In the genomic region with DNA sequence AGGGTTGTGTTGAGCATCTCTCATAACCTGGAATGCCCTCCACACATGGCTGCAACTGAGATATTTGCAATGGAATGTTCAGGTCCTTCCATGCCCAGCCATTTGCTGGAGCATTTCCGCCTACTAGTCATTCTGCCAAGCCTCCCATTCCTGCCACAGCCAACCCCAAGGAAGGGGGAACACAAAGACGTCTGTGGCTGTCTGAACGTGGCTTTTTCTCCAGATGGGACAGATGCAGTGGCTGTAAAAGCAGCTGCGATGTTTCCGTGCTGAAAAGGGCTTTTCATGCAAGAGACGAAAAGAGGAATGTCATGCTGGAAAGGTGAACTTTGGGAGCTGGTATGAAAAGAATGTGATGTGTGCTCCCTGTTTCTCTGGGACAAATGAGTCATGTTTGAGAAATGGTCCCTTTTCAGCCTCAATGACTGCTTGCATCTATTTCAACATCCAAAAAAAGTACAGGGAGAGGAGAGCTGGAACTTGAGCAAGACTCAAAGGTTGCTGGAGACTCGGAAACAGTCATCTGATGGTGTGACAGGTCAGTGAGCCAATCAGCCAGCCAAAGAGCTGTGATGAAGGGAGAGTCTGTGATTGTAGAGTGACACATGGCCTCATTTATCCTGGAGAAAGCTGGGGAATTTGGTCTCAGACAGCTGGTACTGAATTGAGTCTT, we compare ENCODE assay signal across 1 cellular context.
TF ChIP-seq lines count a peak whose summit lies in the region.

No MANE protein-coding gene starts in this region.

TF ChIP-seq in H1, 55 proteins besides CTCF, POLR2A, EP300 and RAD21:
- TF ChIP-seq EZH2 (IDR thresholded peaks at IDR 0.05; ENCODE audit: low read depth, low read length, severe bottlenecking) (no peak), SAP30 (IDR thresholded peaks at IDR 0.05; ENCODE audit: insufficient read depth, insufficient replicate concordance, low read length) (no peak), KDM4A (IDR thresholded peaks at IDR 0.05; ENCODE audit: low read depth, low read length, severe bottlenecking) (no peak), RNF2 (IDR thresholded peaks at IDR 0.05; ENCODE audit: borderline replicate concordance, low read depth, low read length, missing control alignments, poor library complexity, severe bottlenecking) (no peak), ZNF274 (IDR thresholded peaks at IDR 0.05; ENCODE audit: borderline replicate concordance, extremely low read depth, low read length) (no peak), CBX8 (IDR thresholded peaks at IDR 0.05; ENCODE audit: borderline replicate concordance, low read depth, low read length) (no peak), KDM1A (IDR thresholded peaks at IDR 0.05; ENCODE audit: borderline replicate concordance, low read length) (no peak), RBBP5 (IDR thresholded peaks at IDR 0.05; ENCODE audit: borderline replicate concordance, low read depth, low read length) (0 out of 2 replicates have a peak, but pooled peaks have one; percentile 51), CTBP2 (IDR thresholded peaks at IDR 0.05; ENCODE audit: borderline replicate concordance, insufficient read depth, insufficient read length, low read length) (no peak), SRF (IDR thresholded peaks at IDR 0.05; ENCODE audit: low read depth, low read length) (no peak), GABPA (IDR thresholded peaks at IDR 0.05; ENCODE audit: borderline replicate concordance, insufficient read depth, low read length) (no peak), TEAD4 (IDR thresholded peaks at IDR 0.05; ENCODE audit: low read depth, low read length) (peak; percentile 81), YY1 (IDR thresholded peaks at IDR 0.05; ENCODE audit: low read depth, low read length) (no peak), HDAC2 (IDR thresholded peaks at IDR 0.05; ENCODE audit: borderline replicate concordance in 1 of 2, low read depth in 2 of 2, low read length in 2 of 2) (no peak), BCL11A (IDR thresholded peaks at IDR 0.05; ENCODE audit: low read depth in 2 of 2, low read length in 2 of 2) (no peak), BACH1 (IDR thresholded peaks at IDR 0.05; ENCODE audit: low read length) (no peak), JUN (IDR thresholded peaks at IDR 0.05; ENCODE audit: low read depth, low read length) (peak; percentile 88), SP1 (IDR thresholded peaks at IDR 0.05; ENCODE audit: low read depth, low read length) (peak; percentile 59), RXRA (IDR thresholded peaks at IDR 0.05; ENCODE audit: insufficient read depth, low read depth, low read length) (no peak), NRF1 (IDR thresholded peaks at IDR 0.05; ENCODE audit: low read depth, low read length) (no peak), BRCA1 (IDR thresholded peaks at IDR 0.05; ENCODE audit: low read depth, low read length) (no peak), SUZ12 (IDR thresholded peaks at IDR 0.05; ENCODE audit: low read length) (no peak), TCF12 (IDR thresholded peaks at IDR 0.05; ENCODE audit: low read depth, low read length) (no peak), TAF7 (optimal IDR thresholded peaks at IDR 0.05; ENCODE audit: borderline replicate concordance, low read depth, low read length) (no peak), CHD2 (IDR thresholded peaks at IDR 0.05; ENCODE audit: low read length) (no peak), CEBPB (IDR thresholded peaks at IDR 0.05; ENCODE audit: low read depth, low read length) (peak; percentile 42; the same call in 1 of the 2 replicates), TBP (IDR thresholded peaks at IDR 0.05; ENCODE audit: low read depth, low read length) (no peak), ASH2L (IDR thresholded peaks at IDR 0.05; ENCODE audit: low read length) (peak; percentile 26), GTF2F1 (IDR thresholded peaks at IDR 0.05; ENCODE audit: borderline replicate concordance, low read depth, low read length) (no peak), CHD1 (IDR thresholded peaks at IDR 0.05; ENCODE audit: low read depth, low read length) (no peak), SIN3A (conservative IDR thresholded peaks at IDR 0.05 in 1 of 2, IDR thresholded peaks at IDR 0.05 in 1 of 2; ENCODE audit: low read depth in 1 of 2, low read length in 2 of 2) (peak in 1 of 2 experiments; percentile 38; a peak in 1 of 4 replicates), RFX5 (IDR thresholded peaks at IDR 0.05; ENCODE audit: borderline replicate concordance, low read depth, low read length) (no peak), FOSL1 (IDR thresholded peaks at IDR 0.05; ENCODE audit: insufficient read depth, low read depth, low read length) (no peak), EGR1 (IDR thresholded peaks at IDR 0.05; ENCODE audit: borderline replicate concordance, low read depth, low read length) (no peak), PHF8 (conservative IDR thresholded peaks at IDR 0.05; ENCODE audit: low read depth, low read length) (no peak), HDAC6 (IDR thresholded peaks at IDR 0.05; ENCODE audit: low read depth, low read length) (no peak), SP2 (IDR thresholded peaks at IDR 0.05; ENCODE audit: low read length) (no peak), SP4 (IDR thresholded peaks at IDR 0.05; ENCODE audit: low read length) (no peak), POU5F1 (IDR thresholded peaks at IDR 0.05; ENCODE audit: low read depth, low read length) (no peak), MAFK (IDR thresholded peaks at IDR 0.05; ENCODE audit: low read depth, low read length) (no peak), NANOG (IDR thresholded peaks at IDR 0.05; ENCODE audit: insufficient read depth, low read depth, low read length, poor library complexity, severe bottlenecking) (no peak), JUND (IDR thresholded peaks at IDR 0.05; ENCODE audit: low read length) (peak; percentile 92), SIRT6 (IDR thresholded peaks at IDR 0.05; ENCODE audit: low read length) (no peak)
- TF ChIP-seq, protein P1, sequence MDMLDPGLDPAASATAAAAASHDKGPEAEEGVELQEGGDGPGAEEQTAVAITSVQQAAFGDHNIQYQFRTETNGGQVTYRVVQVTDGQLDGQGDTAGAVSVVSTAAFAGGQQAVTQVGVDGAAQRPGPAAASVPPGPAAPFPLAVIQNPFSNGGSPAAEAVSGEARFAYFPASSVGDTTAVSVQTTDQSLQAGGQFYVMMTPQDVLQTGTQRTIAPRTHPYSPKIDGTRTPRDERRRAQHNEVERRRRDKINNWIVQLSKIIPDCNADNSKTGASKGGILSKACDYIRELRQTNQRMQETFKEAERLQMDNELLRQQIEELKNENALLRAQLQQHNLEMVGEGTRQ (IDR thresholded peaks at IDR 0.05; ENCODE audit: low read length): no peak
- TF ChIP-seq, protein P2, sequence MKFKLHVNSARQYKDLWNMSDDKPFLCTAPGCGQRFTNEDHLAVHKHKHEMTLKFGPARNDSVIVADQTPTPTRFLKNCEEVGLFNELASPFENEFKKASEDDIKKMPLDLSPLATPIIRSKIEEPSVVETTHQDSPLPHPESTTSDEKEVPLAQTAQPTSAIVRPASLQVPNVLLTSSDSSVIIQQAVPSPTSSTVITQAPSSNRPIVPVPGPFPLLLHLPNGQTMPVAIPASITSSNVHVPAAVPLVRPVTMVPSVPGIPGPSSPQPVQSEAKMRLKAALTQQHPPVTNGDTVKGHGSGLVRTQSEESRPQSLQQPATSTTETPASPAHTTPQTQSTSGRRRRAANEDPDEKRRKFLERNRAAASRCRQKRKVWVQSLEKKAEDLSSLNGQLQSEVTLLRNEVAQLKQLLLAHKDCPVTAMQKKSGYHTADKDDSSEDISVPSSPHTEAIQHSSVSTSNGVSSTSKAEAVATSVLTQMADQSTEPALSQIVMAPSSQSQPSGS (IDR thresholded peaks at IDR 0.05; ENCODE audit: low read length): no peak
- TF ChIP-seq, protein P3, sequence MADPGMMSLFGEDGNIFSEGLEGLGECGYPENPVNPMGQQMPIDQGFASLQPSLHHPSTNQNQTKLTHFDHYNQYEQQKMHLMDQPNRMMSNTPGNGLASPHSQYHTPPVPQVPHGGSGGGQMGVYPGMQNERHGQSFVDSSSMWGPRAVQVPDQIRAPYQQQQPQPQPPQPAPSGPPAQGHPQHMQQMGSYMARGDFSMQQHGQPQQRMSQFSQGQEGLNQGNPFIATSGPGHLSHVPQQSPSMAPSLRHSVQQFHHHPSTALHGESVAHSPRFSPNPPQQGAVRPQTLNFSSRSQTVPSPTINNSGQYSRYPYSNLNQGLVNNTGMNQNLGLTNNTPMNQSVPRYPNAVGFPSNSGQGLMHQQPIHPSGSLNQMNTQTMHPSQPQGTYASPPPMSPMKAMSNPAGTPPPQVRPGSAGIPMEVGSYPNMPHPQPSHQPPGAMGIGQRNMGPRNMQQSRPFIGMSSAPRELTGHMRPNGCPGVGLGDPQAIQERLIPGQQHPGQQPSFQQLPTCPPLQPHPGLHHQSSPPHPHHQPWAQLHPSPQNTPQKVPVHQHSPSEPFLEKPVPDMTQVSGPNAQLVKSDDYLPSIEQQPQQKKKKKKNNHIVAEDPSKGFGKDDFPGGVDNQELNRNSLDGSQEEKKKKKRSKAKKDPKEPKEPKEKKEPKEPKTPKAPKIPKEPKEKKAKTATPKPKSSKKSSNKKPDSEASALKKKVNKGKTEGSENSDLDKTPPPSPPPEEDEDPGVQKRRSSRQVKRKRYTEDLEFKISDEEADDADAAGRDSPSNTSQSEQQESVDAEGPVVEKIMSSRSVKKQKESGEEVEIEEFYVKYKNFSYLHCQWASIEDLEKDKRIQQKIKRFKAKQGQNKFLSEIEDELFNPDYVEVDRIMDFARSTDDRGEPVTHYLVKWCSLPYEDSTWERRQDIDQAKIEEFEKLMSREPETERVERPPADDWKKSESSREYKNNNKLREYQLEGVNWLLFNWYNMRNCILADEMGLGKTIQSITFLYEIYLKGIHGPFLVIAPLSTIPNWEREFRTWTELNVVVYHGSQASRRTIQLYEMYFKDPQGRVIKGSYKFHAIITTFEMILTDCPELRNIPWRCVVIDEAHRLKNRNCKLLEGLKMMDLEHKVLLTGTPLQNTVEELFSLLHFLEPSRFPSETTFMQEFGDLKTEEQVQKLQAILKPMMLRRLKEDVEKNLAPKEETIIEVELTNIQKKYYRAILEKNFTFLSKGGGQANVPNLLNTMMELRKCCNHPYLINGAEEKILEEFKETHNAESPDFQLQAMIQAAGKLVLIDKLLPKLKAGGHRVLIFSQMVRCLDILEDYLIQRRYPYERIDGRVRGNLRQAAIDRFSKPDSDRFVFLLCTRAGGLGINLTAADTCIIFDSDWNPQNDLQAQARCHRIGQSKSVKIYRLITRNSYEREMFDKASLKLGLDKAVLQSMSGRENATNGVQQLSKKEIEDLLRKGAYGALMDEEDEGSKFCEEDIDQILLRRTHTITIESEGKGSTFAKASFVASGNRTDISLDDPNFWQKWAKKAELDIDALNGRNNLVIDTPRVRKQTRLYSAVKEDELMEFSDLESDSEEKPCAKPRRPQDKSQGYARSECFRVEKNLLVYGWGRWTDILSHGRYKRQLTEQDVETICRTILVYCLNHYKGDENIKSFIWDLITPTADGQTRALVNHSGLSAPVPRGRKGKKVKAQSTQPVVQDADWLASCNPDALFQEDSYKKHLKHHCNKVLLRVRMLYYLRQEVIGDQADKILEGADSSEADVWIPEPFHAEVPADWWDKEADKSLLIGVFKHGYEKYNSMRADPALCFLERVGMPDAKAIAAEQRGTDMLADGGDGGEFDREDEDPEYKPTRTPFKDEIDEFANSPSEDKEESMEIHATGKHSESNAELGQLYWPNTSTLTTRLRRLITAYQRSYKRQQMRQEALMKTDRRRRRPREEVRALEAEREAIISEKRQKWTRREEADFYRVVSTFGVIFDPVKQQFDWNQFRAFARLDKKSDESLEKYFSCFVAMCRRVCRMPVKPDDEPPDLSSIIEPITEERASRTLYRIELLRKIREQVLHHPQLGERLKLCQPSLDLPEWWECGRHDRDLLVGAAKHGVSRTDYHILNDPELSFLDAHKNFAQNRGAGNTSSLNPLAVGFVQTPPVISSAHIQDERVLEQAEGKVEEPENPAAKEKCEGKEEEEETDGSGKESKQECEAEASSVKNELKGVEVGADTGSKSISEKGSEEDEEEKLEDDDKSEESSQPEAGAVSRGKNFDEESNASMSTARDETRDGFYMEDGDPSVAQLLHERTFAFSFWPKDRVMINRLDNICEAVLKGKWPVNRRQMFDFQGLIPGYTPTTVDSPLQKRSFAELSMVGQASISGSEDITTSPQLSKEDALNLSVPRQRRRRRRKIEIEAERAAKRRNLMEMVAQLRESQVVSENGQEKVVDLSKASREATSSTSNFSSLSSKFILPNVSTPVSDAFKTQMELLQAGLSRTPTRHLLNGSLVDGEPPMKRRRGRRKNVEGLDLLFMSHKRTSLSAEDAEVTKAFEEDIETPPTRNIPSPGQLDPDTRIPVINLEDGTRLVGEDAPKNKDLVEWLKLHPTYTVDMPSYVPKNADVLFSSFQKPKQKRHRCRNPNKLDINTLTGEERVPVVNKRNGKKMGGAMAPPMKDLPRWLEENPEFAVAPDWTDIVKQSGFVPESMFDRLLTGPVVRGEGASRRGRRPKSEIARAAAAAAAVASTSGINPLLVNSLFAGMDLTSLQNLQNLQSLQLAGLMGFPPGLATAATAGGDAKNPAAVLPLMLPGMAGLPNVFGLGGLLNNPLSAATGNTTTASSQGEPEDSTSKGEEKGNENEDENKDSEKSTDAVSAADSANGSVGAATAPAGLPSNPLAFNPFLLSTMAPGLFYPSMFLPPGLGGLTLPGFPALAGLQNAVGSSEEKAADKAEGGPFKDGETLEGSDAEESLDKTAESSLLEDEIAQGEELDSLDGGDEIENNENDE (IDR thresholded peaks at IDR 0.05; ENCODE audit: insufficient replicate concordance, low read length): no peak
- TF ChIP-seq, protein P4, sequence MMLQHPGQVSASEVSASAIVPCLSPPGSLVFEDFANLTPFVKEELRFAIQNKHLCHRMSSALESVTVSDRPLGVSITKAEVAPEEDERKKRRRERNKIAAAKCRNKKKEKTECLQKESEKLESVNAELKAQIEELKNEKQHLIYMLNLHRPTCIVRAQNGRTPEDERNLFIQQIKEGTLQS (IDR thresholded peaks at IDR 0.05; ENCODE audit: insufficient read depth, low read depth, low read length): no peak
TF ChIP-seq in H1: peak in this region for 8.
